6 cellular contexts compared by ENCODE assay signal in genomic region chr7:143321734-143322133, GRCh38. TPM values are rescaled to one million over a fixed set of nuclear protein-coding genes. Genes with fewer than 3 reads are reported as not detected.
A peak's percentile ranks its signal among the peaks of the same experiment; 100 is the strongest.
DNase-seq lines count a peak whose midpoint lies in the region; ATAC-seq, FAIRE-seq and TF ChIP-seq lines count a peak whose summit lies in the region.

No MANE protein-coding gene starts in this region.

- no peaks in the 10 kb centered on the region for H3K27me3 ChIP-seq in adrenal gland

- H3K4me3 ChIP-seq in HEK293 (ENCODE audit: low read depth, low read length) (no peak overlapping the region), adrenal gland (no peak overlapping the region)

- H3K27ac ChIP-seq in HEK293 (ENCODE audit: extremely low read depth, low read depth, low read length): no peak overlapping the region
- H3K27ac ChIP-seq in adrenal gland: no peak overlapping the region

- no peak for TF ChIP-seq POLR2A in adrenal gland (IDR thresholded peaks at IDR 0.05)

- DNase-seq in adrenal gland (peak in 5 of 7 donors; percentile 15 to 33 (median 23)), mucosa of gallbladder (ENCODE audit: low spot score) (peak; percentile 36), frontal cortex (ENCODE audit: low spot score in 2 of 2) (no peak), T-helper 9 cell (no peak)

- intact Hi-C loops in adrenal gland (cut with DNase I): no loop called here

- ATAC-seq in GM19023 (IDR thresholded peaks at IDR 0.05; ENCODE audit: unreplicated experiment): no peak

- H3K9me3 ChIP-seq in HEK293 (ENCODE audit: control insufficient read depth, insufficient read depth, low read depth, low read length) (no peaks in the 10 kb centered on the region), adrenal gland (replicated peaks in 1 of 3) (no peaks in the 10 kb centered on the region)

- H3K4me1 ChIP-seq in HEK293 (ENCODE audit: control insufficient read depth, insufficient read depth, low read length) (no peaks in the 10 kb centered on the region), adrenal gland (replicated peaks in 1 of 2) (no peaks in the 10 kb centered on the region)

- CTCF ChIA-PET in HEK293 (lab: Yijun Ruan, JAX): interaction anchor here (0.5 to 1.1 kb wide), 4 partner anchors 14 to 455 kb away, joined by 3 to 4 read pairs (median 3); no protein-coding TSS in a partner anchor

- 81 to 89% (median 85%) methylated on average over 4 of the region's 4 CpGs for WGBS in adrenal gland, 4 donors

- TF ChIP-seq CTCF in HEK293 (tag by site-specific recombination; IDR thresholded peaks at IDR 0.05): no peak
- TF ChIP-seq CTCF in adrenal gland (IDR thresholded peaks at IDR 0.05): no peak

- POLR2A ChIA-PET in HEK293 (lab: Yijun Ruan, JAX): no interaction called here

- FAIRE-seq in frontal cortex (lab: Jason Lieb, UNC): no peak

- H3K36me3 ChIP-seq in HEK293 (ENCODE audit: control insufficient read depth in 2 of 2, insufficient read depth in 1 of 2, low read length in 2 of 2) (no peaks in the 10 kb centered on the region), adrenal gland (replicated peaks in 1 of 2) (no peaks in the 10 kb centered on the region)

TF ChIP-seq in HEK293, 187 proteins besides CTCF, POLR2A, EP300 and RAD21:
- TF ChIP-seq ZNF112 (tag by site-specific recombination; IDR thresholded peaks at IDR 0.05) (no peak), REST (tag by site-specific recombination; IDR thresholded peaks at IDR 0.05) (peak; percentile 87)

RNA-seq across cellular contexts. Expression of gene CLCN1, which starts 5.8 kb away (rescaled TPM):
- under 1 TPM in 1 of 8 donors, not detected in 7; 0.18 TPM for total RNA-seq in adrenal gland
- polyA plus RNA-seq in adrenal gland: under 1 TPM in 2 of 3 donors, not detected in 1; 0.07 to 0.32 TPM
- 1.2 TPM for total RNA-seq in mucosa of gallbladder
- total RNA-seq in frontal cortex: under 0.01 TPM

RNA-seq across cellular contexts. Expression of gene CASP2, which starts 33.6 kb away (rescaled TPM):
- total RNA-seq in adrenal gland (10 to 100 TPM in 6 of 8 donors, 1 to 10 TPM in 2; 8.9 to 25.4 (median 14.3) TPM), mucosa of gallbladder (38.7 TPM), frontal cortex (20.4 TPM)
- polyA plus RNA-seq in adrenal gland: 10 to 100 TPM in 1 of 3 donors, 1 to 10 TPM in 2; 4.6 to 16.1 (median 5.3) TPM

RNA-seq across cellular contexts. Expression of gene TMEM139, which starts 37.0 kb away (rescaled TPM):
- total RNA-seq in adrenal gland (1 to 10 TPM in 6 of 8 donors, under 1 TPM in 2; 0.54 to 4.8 (median 1.9) TPM), mucosa of gallbladder (47.8 TPM), frontal cortex (not detected)
- 1 to 10 TPM; 1.9 to 7.5 (median 3.9) TPM for polyA plus RNA-seq in adrenal gland

RNA-seq across cellular contexts. Expression of gene FAM131B, which starts 40.8 kb away (rescaled TPM):
- total RNA-seq in adrenal gland (1 to 10 TPM in 1 of 8 donors, under 1 TPM in 7; 0.10 to 1.2 (median 0.45) TPM), mucosa of gallbladder (6.6 TPM), frontal cortex (73.8 TPM)
- under 1 TPM; 0.20 to 0.40 (median 0.29) TPM for polyA plus RNA-seq in adrenal gland

RNA-seq across cellular contexts. Expression of gene GSTK1, which starts 58.5 kb away (rescaled TPM):
- total RNA-seq in adrenal gland: 100 to 1,000 TPM; 155 to 300 (median 202) TPM
- 100 to 1,000 TPM; 173 to 240 (median 229) TPM for polyA plus RNA-seq in adrenal gland
- 252 TPM for total RNA-seq in mucosa of gallbladder
- 24.9 TPM for total RNA-seq in frontal cortex

Comparison
In these comparisons a context has a peak if more than half of its experiments do, and no peak if none do; other contexts are left out.
1. DNase-seq: peak in adrenal gland (5 of 7) and mucosa of gallbladder (single experiment); none in frontal cortex (0 of 2) and T-helper 9 cell (single experiment).